ENCODE assay signal across 9 cellular contexts in the genomic region with DNA sequence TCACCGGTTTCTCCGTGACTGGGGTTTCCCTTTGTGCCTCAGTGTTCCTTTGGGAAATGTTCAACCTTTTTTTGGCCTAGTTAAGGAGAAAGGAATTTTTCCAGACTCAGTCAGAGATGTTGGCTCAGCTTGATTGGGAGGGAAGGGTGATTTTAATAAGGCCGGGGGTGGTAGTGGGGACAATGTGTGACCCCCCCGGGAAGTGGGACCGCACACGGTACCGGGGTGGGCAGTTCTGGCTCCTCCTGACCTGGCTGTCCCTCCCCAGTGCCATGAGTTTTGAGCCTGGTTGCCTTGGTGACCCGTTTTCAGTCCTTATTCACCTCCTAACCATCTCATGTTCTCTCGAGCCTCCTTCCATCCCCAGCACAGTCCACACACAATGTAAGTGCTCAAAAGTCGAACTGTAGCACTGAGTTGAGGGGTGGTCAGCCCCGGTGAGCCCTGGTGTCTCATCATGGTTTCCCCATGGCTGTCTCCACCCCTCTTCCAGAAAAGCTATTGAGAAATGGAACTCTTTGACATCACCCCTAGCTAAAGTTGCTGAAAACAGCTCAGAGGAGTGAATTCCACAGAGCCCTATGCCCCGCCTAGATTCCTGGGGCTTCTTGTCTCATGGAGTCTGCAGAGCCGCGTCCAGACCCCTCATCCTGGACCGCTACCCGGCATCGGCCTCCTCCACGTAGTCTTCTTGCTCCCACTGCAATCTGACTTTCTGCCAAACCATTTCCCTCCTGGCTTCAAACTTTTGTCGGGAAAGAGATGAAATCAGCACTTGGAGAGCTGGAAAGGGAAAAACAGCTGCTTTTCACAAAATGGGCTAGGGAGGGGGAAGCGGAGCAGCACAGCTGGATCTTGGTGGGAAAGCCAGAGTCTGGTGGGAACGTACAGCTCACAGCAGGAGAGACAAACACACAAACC.
DNase-seq lines count a peak whose midpoint lies in the region; ATAC-seq and TF ChIP-seq lines count a peak whose summit lies in the region.
"Had no signal": no experiment of that assay in that cellular context is flagged by ENCODE, and none has a peak within 500 bp of the region (broad histone marks: within the 10 kb centered on the region; RNA-seq: fewer than 3 reads in every experiment).

No MANE protein-coding gene starts in this region.

- H3K4me1 ChIP-seq in SJSA1 (replicated peaks) = peaks cover 34% of the 10 kb centered on the region
- H3K4me1 ChIP-seq in A673 (ENCODE audit: insufficient read depth, low read length, poor library complexity, severe bottlenecking) = no peaks in the 10 kb centered on the region

- peak overlapping the region; percentile 34 for H3K27ac ChIP-seq in SJSA1
- H3K27ac ChIP-seq in A673 (ENCODE audit: low read depth, low read length, poor library complexity, severe bottlenecking) = no peak overlapping the region

- no peak for TF ChIP-seq CTCF in foreskin fibroblast (IDR thresholded peaks at IDR 0.05; ENCODE audit: low read depth, low read length)
- TF ChIP-seq CTCF in omental fat pad (IDR thresholded peaks at IDR 0.05) = no peak
- TF ChIP-seq CTCF in A673 (conservative IDR thresholded peaks at IDR 0.05; ENCODE audit: low read depth, low read length) = no peak

- BruUV-seq in A673 (replicated peaks; lab: Mats Ljungman, UMichigan) = no TSS peak

- POLR2A ChIA-PET in A673 (lab: Charles Lee; ENCODE audit: low non-redundant PET) = no interaction called here

- H3K9me3 ChIP-seq in SJSA1 (replicated peaks) (no peaks in the 10 kb centered on the region; the same call in 1 of the 2 replicates), A673 (ENCODE audit: low read depth, low read length, poor library complexity, severe bottlenecking) (no peaks in the 10 kb centered on the region)

- CTCF ChIA-PET in A673 (lab: Charles Lee) = no interaction called here

- intact Hi-C loops in A673 (cut with micrococcal nuclease; ENCODE audit: unreplicated experiment) = no loop called here

- H3K4me3 ChIP-seq in SJSA1 (no peak overlapping the region), foreskin fibroblast (ENCODE audit: low read depth in 1 of 2, low read length in 2 of 2) (peak overlapping the region; percentile 1 to 15), A673 (ENCODE audit: low read depth, low read length, poor library complexity, severe bottlenecking) (no peak overlapping the region)

- ATAC-seq in omental fat pad (ENCODE audit: low FRiP score) = peak; percentile 94
- ATAC-seq: activated naive CD8-positive, alpha-beta T cell treated with anti-CD3 and anti-CD28 coated beads, Interleukin-2, amount 50 U/mL, for 24 hours had no signal

- H3K27me3 ChIP-seq in SJSA1 (replicated peaks) = no peaks in the 10 kb centered on the region
- H3K27me3 ChIP-seq in A673 (replicated peaks; ENCODE audit: insufficient read depth, low read depth, low read length, poor library complexity) = no peaks in the 10 kb centered on the region

- DNase-seq in SJSA1 (ENCODE audit: low read depth in 1 of 2, low spot score in 2 of 2) (no peak), foreskin fibroblast (peak; percentile 79 to 87), omental fat pad (ENCODE audit: low spot score) (no peak), superior temporal gyrus (ENCODE audit: extremely low spot score) (no peak), A673 (ENCODE audit: low spot score) (no peak), NCI-H2227 treated with DMSO at 0.1 percent for 48 hours (lab: John Stamatoyannopoulos, UW) (no peak), T-helper 9 cell (no peak)
- DNase-seq: activated naive CD8-positive, alpha-beta T cell treated with anti-CD3 and anti-CD28 coated beads, Interleukin-2, amount 50 U/mL, for 24 hours; NCI-H510A had no signal

- H3K36me3 ChIP-seq in SJSA1 (no peaks in the 10 kb centered on the region; the same call in 1 of the 2 replicates), A673 (ENCODE audit: insufficient read depth, low read length, poor library complexity, severe bottlenecking) (no peaks in the 10 kb centered on the region)

Comparison
In these comparisons a context has a peak if more than half of its experiments do, and no peak if none do; other contexts are left out.
1. DNase-seq: peak in foreskin fibroblast (2 of 2); none in SJSA1 (0 of 2), omental fat pad (single experiment), superior temporal gyrus (single experiment), A673 (single experiment), NCI-H2227 treated with DMSO at 0.1 percent for 48 hours (single experiment) and T-helper 9 cell (single experiment).
2. H3K4me3 ChIP-seq: peak in foreskin fibroblast (2 of 2); none in SJSA1 (single experiment) and A673 (single experiment).